ENCODE assay signal across 29 cellular contexts in genomic region chr2:105557021-105557420, GRCh38.
DNase-seq lines count a peak whose midpoint lies in the region; ATAC-seq and TF ChIP-seq lines count a peak whose summit lies in the region.
"Had no signal": no experiment of that assay in that cellular context is flagged by ENCODE, and none has a peak within 500 bp of the region (broad histone marks: within the 10 kb centered on the region; RNA-seq: fewer than 3 reads in every experiment).

No MANE protein-coding gene starts in this region.

- DNase-seq in activated CD8-positive, alpha-beta memory T cell treated with anti-CD3 and anti-CD28 coated beads for 24 hours: peak; percentile 38
- DNase-seq in activated CD8-positive, alpha-beta memory T cell treated with anti-CD3 and anti-CD28 coated beads, Interleukin-2, amount 10 ng/mL, durations not matched to agents 7 days and 5 days: no peak
- DNase-seq in dorsolateral prefrontal cortex (peak in 8 of 10 donors; percentile 34 to 89 (median 68)), right cardiac atrium (peak; percentile 53 to 80 (median 79)), spleen (no peak), NK-92 (lab: John Stamatoyannopoulos, UW; ENCODE audit: unreplicated experiment) (no peak), mesendoderm (no peak)
- DNase-seq in activated CD4-positive, CD25-positive, alpha-beta regulatory T cell (lab: John Stamatoyannopoulos, UW): no peak
- DNase-seq: activated CD4-positive, alpha-beta T cell treated with anti-CD3 and anti-CD28 coated beads, Interleukin-2, amount 50 U/mL, for 48 hours; activated CD4-positive, CD25-positive, alpha-beta regulatory T cell treated with anti-CD3 and anti-CD28 coated beads, Interleukin-2, amount 50 U/mL, for 72 hours; activated CD8-positive, alpha-beta memory T cell treated with anti-CD3 and anti-CD28 coated beads, Interleukin-2, amount 50 U/mL, for 4 hours; activated naive CD4-positive, alpha-beta T cell treated with anti-CD3 and anti-CD28 coated beads, Interleukin-2, amount 10 ng/mL, durations not matched to agents 7 days and 5 days; body of pancreas; effector CD4-positive, alpha-beta T cell; HCEC 1CT; kidney glomerular epithelial cell; NCI-H1417; NCI-H2029; SHP77 treated with DMSO at 0.1 percent for 48 hours; small intestine; stimulated activated CD4-positive, alpha-beta T cell treated with anti-CD3 and anti-CD28 coated beads, Interleukin-1b, Interleukin-23, amount 100 ng/mL, for 48 hours; thyroid gland had no signal

- H3K4me2 ChIP-seq in mesendoderm (ENCODE audit: low read length): no peak overlapping the region
- H3K4me2 ChIP-seq: KMS-11 had no signal

- H3K56ac ChIP-seq in mesendoderm (ENCODE audit: low read length): no peak overlapping the region

- peaks cover 3% of the 10 kb centered on the region for H3K4me1 ChIP-seq in right cardiac atrium (ENCODE audit: control insufficient read depth, insufficient read depth, low read length)
- peaks cover 0 to 19% (median 10%) of the 10 kb centered on the region in 6 donors for H3K4me1 ChIP-seq in spleen
- no peaks in the 10 kb centered on the region for H3K4me1 ChIP-seq in mesendoderm (ENCODE audit: control insufficient read depth, low read depth, low read length)
- H3K4me1 ChIP-seq: body of pancreas had no signal

- H3K27ac Mint-ChIP-seq in activated CD8-positive, alpha-beta memory T cell treated with anti-CD3 and anti-CD28 coated beads, Interleukin-2, amount 10 ng/mL, durations not matched to agents 7 days and 5 days: no peak overlapping the region
- H3K27ac Mint-ChIP-seq: activated naive CD4-positive, alpha-beta T cell treated with anti-CD3 and anti-CD28 coated beads, Interleukin-2, amount 10 ng/mL, durations not matched to agents 7 days and 5 days; nephron; stimulated activated naive CD8-positive, alpha-beta T cell treated with anti-CD3 and anti-CD28 coated beads, Interleukin-15, Interleukin-2, amounts not matched to agents 100 ng/mL and 50 ng/mL, for 24 hours had no signal

- H3K79me1 ChIP-seq in mesendoderm (ENCODE audit: low read length): no peaks in the 10 kb centered on the region

- H3K27me3 ChIP-seq in dorsolateral prefrontal cortex: peaks cover 0 to 11% (median 0%) of the 10 kb centered on the region in 45 donors
- H3K27me3 ChIP-seq in right cardiac atrium (ENCODE audit: control insufficient read depth, insufficient read depth): no peaks in the 10 kb centered on the region
- peaks cover 0 to 40% (median 0%) of the 10 kb centered on the region in 7 donors for H3K27me3 ChIP-seq in spleen (replicated peaks in 1 of 7)
- no peaks in the 10 kb centered on the region for H3K27me3 ChIP-seq in mesendoderm (ENCODE audit: insufficient read depth, low read length, poor library complexity)
- H3K27me3 ChIP-seq: body of pancreas, thyroid gland, vagina had no signal

- no peaks in the 10 kb centered on the region for H3K79me2 ChIP-seq in mesendoderm (ENCODE audit: control insufficient read depth, insufficient read depth, low read length)

- H3K36me3 ChIP-seq in spleen: no peaks in the 10 kb centered on the region
- no peaks in the 10 kb centered on the region for H3K36me3 ChIP-seq in mesendoderm (ENCODE audit: control insufficient read depth, insufficient read depth, low read length)
- H3K36me3 ChIP-seq: thyroid gland, vagina had no signal

- TF ChIP-seq CTCF in dorsolateral prefrontal cortex (IDR thresholded peaks at IDR 0.05 in 54 of 56, conservative IDR thresholded peaks at IDR 0.05 in 2 of 56; ENCODE audit: low read depth in 1 of 56, partially characterized antibody in 56 of 56): no peak
- no peak for TF ChIP-seq CTCF in spleen (IDR thresholded peaks at IDR 0.05 in 8 of 11, conservative IDR thresholded peaks at IDR 0.05 in 3 of 11)

- H3K27ac ChIP-seq in dorsolateral prefrontal cortex: peak overlapping the region in 30 of 59 donors; percentile 2 to 88 (median 35)
- no peak overlapping the region for H3K27ac ChIP-seq in right cardiac atrium (ENCODE audit: low read length)
- H3K27ac ChIP-seq in spleen: peak overlapping the region in 6 of 8 donors; percentile 14 to 55 (median 46)
- H3K27ac ChIP-seq in mesendoderm (ENCODE audit: low read depth, low read length): no peak overlapping the region
- H3K27ac ChIP-seq: body of pancreas, KMS-11, thyroid gland, vagina had no signal

- H3K4me1 Mint-ChIP-seq in activated CD8-positive, alpha-beta memory T cell treated with anti-CD3 and anti-CD28 coated beads, Interleukin-2, amount 10 ng/mL, durations not matched to agents 7 days and 5 days: no peaks in the 10 kb centered on the region
- H3K4me1 Mint-ChIP-seq: activated naive CD4-positive, alpha-beta T cell treated with anti-CD3 and anti-CD28 coated beads, Interleukin-2, amount 10 ng/mL, durations not matched to agents 7 days and 5 days had no signal

- H3K4me3 Mint-ChIP-seq in activated CD8-positive, alpha-beta memory T cell treated with anti-CD3 and anti-CD28 coated beads, Interleukin-2, amount 10 ng/mL, durations not matched to agents 7 days and 5 days: no peak overlapping the region
- H3K4me3 Mint-ChIP-seq: activated naive CD4-positive, alpha-beta T cell treated with anti-CD3 and anti-CD28 coated beads, Interleukin-2, amount 10 ng/mL, durations not matched to agents 7 days and 5 days; nephron; stimulated activated naive CD8-positive, alpha-beta T cell treated with anti-CD3 and anti-CD28 coated beads, Interleukin-15, Interleukin-2, amounts not matched to agents 100 ng/mL and 50 ng/mL, for 24 hours had no signal

- CTCF ChIA-PET in activated CD8-positive, alpha-beta memory T cell treated with anti-CD3 and anti-CD28 coated beads, Interleukin-2, amount 10 ng/mL, durations not matched to agents 7 days and 5 days (lab: Charles Lee): interaction anchor here (1.8 kb wide), 1 partner anchor 10 kb away, joined by 5 read pairs; no protein-coding TSS in a partner anchor

- H4K5ac ChIP-seq in mesendoderm (ENCODE audit: low read length): no peak overlapping the region

- no peak for TF ChIP-seq POLR2A in spleen (IDR thresholded peaks at IDR 0.05)

- intact Hi-C loops in dorsolateral prefrontal cortex (cut with DNase I) (no loop called here), right cardiac atrium (cut with DNase I) (no loop called here), spleen (cut with DNase I; ENCODE audit: low total_unique reads) (no loop called here)

- H3K4ac ChIP-seq in mesendoderm (ENCODE audit: low read depth, low read length): no peak overlapping the region

- H3K23ac ChIP-seq in mesendoderm (ENCODE audit: low read length): no peak overlapping the region

- H2BK15ac ChIP-seq in mesendoderm (replicated peaks; ENCODE audit: low read depth): no peak overlapping the region

- H3K9me3 Mint-ChIP-seq in activated CD8-positive, alpha-beta memory T cell treated with anti-CD3 and anti-CD28 coated beads, Interleukin-2, amount 10 ng/mL, durations not matched to agents 7 days and 5 days (ENCODE audit: low read depth): no peaks in the 10 kb centered on the region
- H3K9me3 Mint-ChIP-seq: activated naive CD4-positive, alpha-beta T cell treated with anti-CD3 and anti-CD28 coated beads, Interleukin-2, amount 10 ng/mL, durations not matched to agents 7 days and 5 days; nephron; stimulated activated naive CD8-positive, alpha-beta T cell treated with anti-CD3 and anti-CD28 coated beads, Interleukin-15, Interleukin-2, amounts not matched to agents 100 ng/mL and 50 ng/mL, for 24 hours had no signal

- H3K9ac ChIP-seq in mesendoderm (ENCODE audit: low read length): no peak overlapping the region
- H3K9ac ChIP-seq: KMS-11 had no signal

- no peaks in the 10 kb centered on the region for H3K9me3 ChIP-seq in right cardiac atrium (ENCODE audit: control insufficient read depth, low read length)
- H3K9me3 ChIP-seq in spleen: no peaks in the 10 kb centered on the region
- H3K9me3 ChIP-seq: body of pancreas, thyroid gland, vagina had no signal

- WGBS in right cardiac atrium: 35% methylated on average over 8 of the region's 8 CpGs
- 8 to 15% (median 12%) methylated on average over 8 of the region's 8 CpGs for WGBS in spleen, 5 donors
- WGBS in mesendoderm (ENCODE audit: extremely low coverage, insufficient coverage, low lambda C conversion rate): no CpG with 5 or more reads among the region's 8 CpGs

- no peak overlapping the region for H2AK5ac ChIP-seq in mesendoderm (ENCODE audit: low read length)

- no peak overlapping the region for H2BK5ac ChIP-seq in mesendoderm (ENCODE audit: low read length)

- no peak overlapping the region for H2BK120ac ChIP-seq in mesendoderm (ENCODE audit: low read depth, low read length)

- H3K27me3 Mint-ChIP-seq in activated CD8-positive, alpha-beta memory T cell treated with anti-CD3 and anti-CD28 coated beads, Interleukin-2, amount 10 ng/mL, durations not matched to agents 7 days and 5 days: peaks cover 60% of the 10 kb centered on the region

- H3K4me3 ChIP-seq in dorsolateral prefrontal cortex (peak overlapping the region in 3 of 59 donors; percentile 3 to 26 (median 19)), right cardiac atrium (ENCODE audit: low read length) (no peak overlapping the region), spleen (no peak overlapping the region), mesendoderm (ENCODE audit: low read length) (no peak overlapping the region)
- H3K4me3 ChIP-seq: body of pancreas, GM12878, lung, thyroid gland had no signal

- H4K8ac ChIP-seq in mesendoderm (ENCODE audit: low read depth, low read length): no peak overlapping the region

- H3K18ac ChIP-seq in mesendoderm (ENCODE audit: low read length): no peak overlapping the region

- ATAC-seq in activated CD8-positive, alpha-beta memory T cell treated with anti-CD3 and anti-CD28 coated beads, Interleukin-2, amount 10 ng/mL, durations not matched to agents 7 days and 5 days: no peak
- ATAC-seq in right cardiac atrium: peak; percentile 51 to 72
- ATAC-seq: GM12878, Panc1 had no signal

- H3K36me3 Mint-ChIP-seq in activated CD8-positive, alpha-beta memory T cell treated with anti-CD3 and anti-CD28 coated beads, Interleukin-2, amount 10 ng/mL, durations not matched to agents 7 days and 5 days: no peaks in the 10 kb centered on the region
- H3K36me3 Mint-ChIP-seq: activated naive CD4-positive, alpha-beta T cell treated with anti-CD3 and anti-CD28 coated beads, Interleukin-2, amount 10 ng/mL, durations not matched to agents 7 days and 5 days had no signal

Comparison
In these comparisons a context has a peak if more than half of its experiments do, and no peak if none do; other contexts are left out.
1. DNase-seq: peak in activated CD8-positive, alpha-beta memory T cell treated with anti-CD3 and anti-CD28 coated beads for 24 hours (single experiment), dorsolateral prefrontal cortex (8 of 10) and right cardiac atrium (3 of 3); none in activated CD8-positive, alpha-beta memory T cell treated with anti-CD3 and anti-CD28 coated beads, Interleukin-2, amount 10 ng/mL, durations not matched to agents 7 days and 5 days (single experiment), spleen (single experiment), activated CD4-positive, CD25-positive, alpha-beta regulatory T cell (0 of 4), NK-92 (single experiment) and mesendoderm (single experiment).
2. H3K27ac ChIP-seq: peak in dorsolateral prefrontal cortex (30 of 59) and spleen (6 of 8); none in right cardiac atrium (single experiment) and mesendoderm (single experiment).